Comparison of ENCODE assay signal across 8 cellular contexts in the genomic region with DNA sequence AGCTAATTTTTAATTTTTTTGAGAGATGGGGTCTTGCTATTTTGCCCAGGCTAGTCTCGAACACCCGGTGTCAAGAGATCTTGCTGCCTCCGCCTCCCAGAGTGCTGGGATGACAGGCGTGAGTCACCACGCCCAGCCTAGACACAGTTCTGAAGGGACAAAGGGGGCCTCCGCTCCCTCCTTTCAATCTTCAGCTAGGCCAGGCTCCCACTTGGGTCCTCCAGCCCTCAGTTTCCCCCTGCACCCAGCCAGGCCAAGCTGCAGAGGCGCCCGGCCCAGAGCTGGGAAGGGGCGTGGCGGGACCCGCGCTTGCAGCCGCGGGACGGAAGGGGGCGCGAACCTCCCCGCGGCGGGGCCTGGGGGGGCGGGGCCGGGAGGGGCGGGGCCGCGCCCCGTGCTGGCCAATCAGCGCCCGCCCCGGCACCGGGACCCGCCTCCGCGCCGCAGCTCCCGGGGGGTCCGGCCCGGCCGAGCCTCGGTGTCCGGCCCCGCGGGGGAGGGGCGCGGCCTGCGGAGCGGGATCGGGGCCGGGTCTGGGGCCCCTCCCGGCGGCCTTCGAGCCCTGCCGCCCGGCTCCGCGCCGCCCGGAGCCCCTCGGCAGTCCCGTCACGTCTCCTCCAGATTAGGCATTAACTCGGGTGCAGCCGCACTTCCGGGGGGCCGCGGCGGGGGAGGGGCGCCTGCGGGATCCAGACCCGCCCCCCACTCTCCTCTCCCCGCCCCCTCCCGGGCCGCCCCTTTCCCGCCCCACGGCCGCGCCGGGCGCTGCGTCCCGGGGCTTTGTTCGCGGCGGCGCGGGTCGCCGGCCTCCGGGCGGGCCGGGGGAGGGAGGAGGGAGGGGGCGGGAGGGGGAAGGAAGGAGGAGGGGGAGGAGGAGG.
DNase-seq lines count a peak whose midpoint lies in the region; ATAC-seq and TF ChIP-seq lines count a peak whose summit lies in the region.

No MANE protein-coding gene starts in this region.

- peak; percentile 60 for ATAC-seq in HG02610 (IDR thresholded peaks at IDR 0.05; ENCODE audit: unreplicated experiment)

- DNase-seq in NCI-H146 (lab: John Stamatoyannopoulos, UW), result peak; percentile 63
- no peak for DNase-seq in NCI-H146 treated with DMSO at 0.1 percent for 48 hours (lab: John Stamatoyannopoulos, UW; ENCODE audit: unreplicated experiment)
- peak; percentile 77 for DNase-seq in NCI-H1048 (lab: John Stamatoyannopoulos, UW)
- peak; percentile 80 to 90 for DNase-seq in cardiac fibroblast (ENCODE audit: low read depth in 2 of 2)
- peak; percentile 96 for DNase-seq in kidney tubule cell (ENCODE audit: low spot score)
- peak; percentile 58 to 73 (median 62) for DNase-seq in stimulated activated CD4-positive, alpha-beta T cell treated with anti-CD3 and anti-CD28 coated beads, Interleukin-1b, Interleukin-23, amount 100 ng/mL, for 24 hours (ENCODE audit: low read depth in 4 of 4, low spot score in 1 of 4)

- H3K4me3 ChIP-seq in WI38 (ENCODE audit: low read depth, low read length), result peak overlapping the region; percentile 40
- peak overlapping the region; percentile 29 to 63 for H3K4me3 ChIP-seq in cardiac fibroblast (replicated peaks in 1 of 2; ENCODE audit: low read depth in 2 of 2, low read length in 2 of 2)

- TF ChIP-seq CTCF in WI38 (IDR thresholded peaks at IDR 0.05; ENCODE audit: low read depth, low read length), result 0 out of 2 replicates have a peak, but pooled peaks have one; percentile 10
- peak; percentile 37 for TF ChIP-seq CTCF in cardiac fibroblast (IDR thresholded peaks at IDR 0.05; ENCODE audit: low read depth, low read length)
